ENCODE assay signal across 8 cellular contexts in genomic region chr14:22918809-22919600, GRCh38. TPM values are rescaled to one million over a fixed set of nuclear protein-coding genes. Genes with fewer than 3 reads are reported as not detected.
A peak's percentile ranks its signal among the peaks of the same experiment; 100 is the strongest.
DNase-seq lines count a peak whose midpoint lies in the region; ATAC-seq and TF ChIP-seq lines count a peak whose summit lies in the region.

RBM23 (minus strand) TSS chr14:22919149.

- peak within 1 kb of the TSS; percentile 99 for H3K4me3 Mint-ChIP-seq in natural killer cell treated with Interleukin-12 subunit alpha and Interleukin-12 subunit beta and Interleukin-15 and Interleukin-18, amount 100 ng/mL, for 72 hours

- peaks cover 30 to 31% of the 10 kb centered on the region in 2 donors for H3K4me1 Mint-ChIP-seq in natural killer cell treated with Interleukin-12 subunit alpha and Interleukin-12 subunit beta and Interleukin-15 and Interleukin-18, amount 100 ng/mL, for 72 hours (ENCODE audit: low read depth in 2 of 2)

- no peaks in the 10 kb centered on the region for H3K27me3 Mint-ChIP-seq in natural killer cell treated with Interleukin-12 subunit alpha and Interleukin-12 subunit beta and Interleukin-15 and Interleukin-18, amount 100 ng/mL, for 72 hours

- H3K27ac Mint-ChIP-seq in natural killer cell treated with Interleukin-12 subunit alpha and Interleukin-12 subunit beta and Interleukin-15 and Interleukin-18, amount 100 ng/mL, for 72 hours, result peak within 1 kb of the TSS; percentile 100

- H3K4me3 ChIP-seq in H7 (ENCODE audit: insufficient read depth, low read depth, low read length) (peak within 1 kb of the TSS; percentile 73), fibroblast of pulmonary artery (replicated peaks; ENCODE audit: low read depth, low read length) (peak within 1 kb of the TSS; percentile 83)

- no peak for TF ChIP-seq CTCF in fibroblast of pulmonary artery (IDR thresholded peaks at IDR 0.05; ENCODE audit: low read length, missing control alignments)

- no peaks in the 10 kb centered on the region for H3K27me3 ChIP-seq in H7 (ENCODE audit: control insufficient read depth, insufficient read depth, low read length)

- peak; percentile 97 for ATAC-seq in natural killer cell treated with Interleukin-12 subunit alpha and Interleukin-12 subunit beta and Interleukin-15 and Interleukin-18, amount 100 ng/mL, for 72 hours
- ATAC-seq in stimulated activated naive CD8-positive, alpha-beta T cell treated with anti-CD3 and anti-CD28 coated beads, Interleukin-15, Interleukin-2, amounts not matched to agents 100 U/mL and 50 U/mL, for 24 hours, result peak; percentile 96

- H3K9me3 Mint-ChIP-seq in natural killer cell treated with Interleukin-12 subunit alpha and Interleukin-12 subunit beta and Interleukin-15 and Interleukin-18, amount 100 ng/mL, for 72 hours, result no peaks in the 10 kb centered on the region

- peaks cover 34% of the 10 kb centered on the region for H3K36me3 Mint-ChIP-seq in natural killer cell treated with Interleukin-12 subunit alpha and Interleukin-12 subunit beta and Interleukin-15 and Interleukin-18, amount 100 ng/mL, for 72 hours

- DNase-seq in EL (peak; percentile 100), H7 (peak; percentile 94), M059J (ENCODE audit: low read depth) (peak; percentile 100), SHP77 (lab: John Stamatoyannopoulos, UW) (peak; percentile 100), fibroblast of pulmonary artery (ENCODE audit: low read depth) (peak; percentile 100)
- peak; percentile 98 for DNase-seq in activated effector memory CD4-positive, alpha-beta T cell treated with Interleukin-2 at 50 U/mL for 16 hours
- DNase-seq in natural killer cell treated with Interleukin-12 subunit alpha and Interleukin-12 subunit beta and Interleukin-15 and Interleukin-18, amount 100 ng/mL, for 72 hours (ENCODE audit: low spot score), result peak; percentile 99
- DNase-seq in stimulated activated naive CD8-positive, alpha-beta T cell treated with anti-CD3 and anti-CD28 coated beads, Interleukin-15, Interleukin-2, amounts not matched to agents 100 U/mL and 50 U/mL, for 24 hours, result peak; percentile 100

- peaks cover 26% of the 10 kb centered on the region for H3K36me3 ChIP-seq in H7 (replicated peaks; ENCODE audit: control insufficient read depth, insufficient read depth, low read length)

RNA-seq across cellular contexts. Expression of gene RBM23, which starts in this region (rescaled TPM):
- 41.9 and 45.0 TPM in 2 replicates for total RNA-seq in H7 (2014; rRNA removed; shearing (Covaris generic))
- total RNA-seq in M059J (2014; rRNA removed; shearing (Covaris generic)), result 104 and 140 TPM in 2 replicates
- 10 to 100 TPM; 88.2 to 94.1 TPM for total RNA-seq in natural killer cell treated with Interleukin-12 subunit alpha and Interleukin-12 subunit beta and Interleukin-15 and Interleukin-18, amount 100 ng/mL, for 72 hours

Comparison
In these comparisons a context has a peak if more than half of its experiments do, and no peak if none do; other contexts are left out.
1. Peak in every context shown above with its lines: DNase-seq, ATAC-seq and H3K4me3 ChIP-seq.